In genomic region chr12:122064034-122064777, GRCh38 we compare ENCODE assay signal across 8 cellular contexts. TPM values are rescaled to one million over a fixed set of nuclear protein-coding genes. Genes with fewer than 3 reads are reported as not detected.
DNase-seq lines count a peak whose midpoint lies in the region; ATAC-seq lines count a peak whose summit lies in the region.

No MANE protein-coding gene starts in this region.

- H3K27me3 Mint-ChIP-seq in T-helper 17 cell = peaks cover 5% of the 10 kb centered on the region

- no peak overlapping the region for H3K27ac Mint-ChIP-seq in T-helper 17 cell

- peaks cover 12% of the 10 kb centered on the region for H3K4me1 Mint-ChIP-seq in T-helper 17 cell

- DNase-seq in AG20443 (ENCODE audit: low spot score) = peak; percentile 78
- DNase-seq in NCI-H1694 (lab: John Stamatoyannopoulos, UW) = peak; percentile 55
- no peak for DNase-seq in T-helper 17 cell
- DNase-seq in dermis blood vessel endothelial cell = peak; percentile 88
- DNase-seq in left lobe of liver (ENCODE audit: low spot score) = peak; percentile 67
- DNase-seq in stimulated activated CD4-positive, alpha-beta T cell treated with anti-CD3 and anti-CD28 coated beads, Interleukin-4, amount 100 ng/mL, for 24 hours = peak; percentile 54

- H3K9me3 ChIP-seq in T-helper 17 cell (ENCODE audit: control insufficient read depth, low read length, poor library complexity, severe bottlenecking) = no peaks in the 10 kb centered on the region

- ATAC-seq in GM18907 (IDR thresholded peaks at IDR 0.05; ENCODE audit: unreplicated experiment) (peak; percentile 50), T-helper 17 cell (peak; percentile 75), left lobe of liver (peak; percentile 32), GM21360 (IDR thresholded peaks at IDR 0.05; ENCODE audit: unreplicated experiment) (no peak)

- H3K36me3 Mint-ChIP-seq in T-helper 17 cell (ENCODE audit: low read depth) = peaks cover 3% of the 10 kb centered on the region

- H3K4me3 Mint-ChIP-seq in T-helper 17 cell = no peak overlapping the region

RNA-seq across cellular contexts. Expression of gene MLXIP, which starts 14.3 kb away (rescaled TPM):
- total RNA-seq in T-helper 17 cell = 10 to 100 TPM; 83.4 to 86.0 TPM
- 16.7 and 35.7 TPM in 2 replicates for total RNA-seq in dermis blood vessel endothelial cell
- total RNA-seq in left lobe of liver = 19.0 TPM

RNA-seq across cellular contexts. Expression of gene BCL7A, which starts 42.5 kb away (rescaled TPM):
- total RNA-seq in T-helper 17 cell (1 to 10 TPM; 2.6 to 4.0 TPM), dermis blood vessel endothelial cell (4.6 and 6.8 TPM in 2 replicates), left lobe of liver (5.2 TPM)

Comparison
In these comparisons a context has a peak if more than half of its experiments do, and no peak if none do; other contexts are left out.
1. DNase-seq: peak in AG20443 (single experiment), NCI-H1694 (single experiment), dermis blood vessel endothelial cell (single experiment), left lobe of liver (single experiment) and stimulated activated CD4-positive, alpha-beta T cell treated with anti-CD3 and anti-CD28 coated beads, Interleukin-4, amount 100 ng/mL, for 24 hours (single experiment); none in T-helper 17 cell (0 of 3).